Comparison of ENCODE assay signal across 21 cellular contexts in the genomic region with DNA sequence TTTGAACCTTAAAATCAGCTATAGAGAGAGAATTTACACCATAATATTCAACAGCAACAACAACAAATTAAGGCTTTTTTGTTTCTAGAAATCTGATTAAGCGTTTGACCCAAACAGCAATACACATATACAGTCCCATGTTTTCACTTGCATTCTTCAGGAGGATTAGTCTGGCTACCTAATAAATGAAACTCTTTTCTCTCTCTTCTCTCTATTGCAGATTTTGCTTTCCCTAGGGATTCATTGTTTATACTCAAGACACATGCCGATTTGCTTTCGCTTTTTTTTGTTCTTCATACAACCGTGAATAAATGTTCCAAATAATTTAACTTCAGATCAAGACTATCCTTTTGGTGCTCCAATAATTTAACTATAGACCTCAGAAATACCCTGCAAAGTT.
DNase-seq lines count a peak whose midpoint lies in the region; ATAC-seq and TF ChIP-seq lines count a peak whose summit lies in the region.
"Had no signal": no experiment of that assay in that cellular context is flagged by ENCODE, and none has a peak within 500 bp of the region (broad histone marks: within the 10 kb centered on the region; RNA-seq: fewer than 3 reads in every experiment).

No MANE protein-coding gene starts in this region.

- ATAC-seq in HG03159 (IDR thresholded peaks at IDR 0.05; ENCODE audit: unreplicated experiment) = no peak
- ATAC-seq: activated T-helper 17 cell treated with anti-CD3 and anti-CD28 coated beads, Interleukin-2, amount 50 U/mL, for 72 hours; naive thymus-derived CD4-positive, alpha-beta T cell; T-cell had no signal

- H3K27ac ChIP-seq in iPS-20b (ENCODE audit: low read length) = peak overlapping the region; percentile 70
- H3K27ac ChIP-seq in subcutaneous abdominal adipose tissue (ENCODE audit: low read depth, low read length) = no peak overlapping the region
- H3K27ac ChIP-seq: 22Rv1, adrenal gland, WERI-Rb-1 had no signal

- H3K27me3 ChIP-seq in iPS-20b (ENCODE audit: insufficient read depth, low read length) (no peaks in the 10 kb centered on the region), subcutaneous abdominal adipose tissue (ENCODE audit: control insufficient read depth in 5 of 5, insufficient read depth in 4 of 5, low read length in 5 of 5) (no peaks in the 10 kb centered on the region)
- H3K27me3 ChIP-seq: adrenal gland, tibial artery had no signal

- TF ChIP-seq CTCF in astrocyte of the spinal cord (IDR thresholded peaks at IDR 0.05; ENCODE audit: low read depth, low read length) = no peak

- peaks cover 7% of the 10 kb centered on the region; the same call in 1 of the 2 replicates for H3K9me3 ChIP-seq in iPS-20b (ENCODE audit: insufficient read depth, low read depth, low read length)
- peaks cover 0 to 5% (median 3%) of the 10 kb centered on the region in 5 donors for H3K9me3 ChIP-seq in subcutaneous abdominal adipose tissue (ENCODE audit: control insufficient read depth in 5 of 5, low read length in 5 of 5)
- H3K9me3 ChIP-seq: adrenal gland, tibial artery had no signal

- in situ Hi-C loops in astrocyte of the spinal cord (cut with HindIII; ENCODE audit: low sequenced_read_pairs) = no loop called here

- no peak overlapping the region for H3K4me3 ChIP-seq in astrocyte of the spinal cord (ENCODE audit: low read depth, low read length)
- H3K4me3 ChIP-seq in iPS-20b (ENCODE audit: low read length) = peak overlapping the region; percentile 44; the same call in 1 of the 2 replicates
- H3K4me3 ChIP-seq in subcutaneous abdominal adipose tissue (ENCODE audit: low read depth in 1 of 5, low read length in 5 of 5) = peak overlapping the region; percentile 6 to 46 (median 33)
- H3K4me3 ChIP-seq: adrenal gland, tibial artery had no signal

- DNase-seq in NCI-H2171 treated with DMSO at 0.1 percent for 48 hours (lab: John Stamatoyannopoulos, UW) (peak; percentile 62), NCI-H2171 (lab: John Stamatoyannopoulos, UW) (no peak), astrocyte of the spinal cord (ENCODE audit: low read depth, low spot score) (peak; percentile 45), inferior parietal cortex (ENCODE audit: extremely low spot score) (no peak), NOMO-1 (lab: John Stamatoyannopoulos, UW; ENCODE audit: unreplicated experiment in 2 of 2) (no peak)
- DNase-seq: adrenal gland; CD4-positive, alpha-beta T cell; hypothalamus; naive thymus-derived CD4-positive, alpha-beta T cell; NCI-H2081 treated with DMSO at 0.1 percent for 48 hours; NCI-H774; retina; stimulated activated CD8-positive, alpha-beta memory T cell treated with anti-CD3 and anti-CD28 coated beads, Interleukin-4, amount 100 ng/mL, for 48 hours; T-cell; tibial artery; WERI-Rb-1 had no signal

- H3K36me3 ChIP-seq in iPS-20b (ENCODE audit: insufficient read depth, low read depth, low read length) (no peaks in the 10 kb centered on the region), subcutaneous abdominal adipose tissue (ENCODE audit: control insufficient read depth in 5 of 5, insufficient read depth in 5 of 5, low read length in 5 of 5) (no peaks in the 10 kb centered on the region)
- H3K36me3 ChIP-seq: adrenal gland, tibial artery, WERI-Rb-1 had no signal

- peak overlapping the region; percentile 66; the same call in 1 of the 2 replicates for H3K9ac ChIP-seq in iPS-20b (ENCODE audit: low read depth, low read length)
- no peak overlapping the region for H3K9ac ChIP-seq in subcutaneous abdominal adipose tissue (ENCODE audit: low read length in 5 of 5)

- H3K4me1 ChIP-seq in iPS-20b (ENCODE audit: insufficient read depth, low read length) (peaks cover 37% of the 10 kb centered on the region), subcutaneous abdominal adipose tissue (ENCODE audit: control insufficient read depth in 5 of 5, insufficient read depth in 5 of 5, low read length in 5 of 5) (peaks cover 0 to 12% (median 0%) of the 10 kb centered on the region in 5 donors)
- H3K4me1 ChIP-seq: adrenal gland had no signal

Comparison
In these comparisons a context has a peak if more than half of its experiments do, and no peak if none do; other contexts are left out.
1. DNase-seq: peak in NCI-H2171 treated with DMSO at 0.1 percent for 48 hours (single experiment) and astrocyte of the spinal cord (single experiment); none in NCI-H2171 (single experiment), inferior parietal cortex (single experiment) and NOMO-1 (0 of 2).